ENCODE assay signal across 2 cellular contexts in the genomic region with DNA sequence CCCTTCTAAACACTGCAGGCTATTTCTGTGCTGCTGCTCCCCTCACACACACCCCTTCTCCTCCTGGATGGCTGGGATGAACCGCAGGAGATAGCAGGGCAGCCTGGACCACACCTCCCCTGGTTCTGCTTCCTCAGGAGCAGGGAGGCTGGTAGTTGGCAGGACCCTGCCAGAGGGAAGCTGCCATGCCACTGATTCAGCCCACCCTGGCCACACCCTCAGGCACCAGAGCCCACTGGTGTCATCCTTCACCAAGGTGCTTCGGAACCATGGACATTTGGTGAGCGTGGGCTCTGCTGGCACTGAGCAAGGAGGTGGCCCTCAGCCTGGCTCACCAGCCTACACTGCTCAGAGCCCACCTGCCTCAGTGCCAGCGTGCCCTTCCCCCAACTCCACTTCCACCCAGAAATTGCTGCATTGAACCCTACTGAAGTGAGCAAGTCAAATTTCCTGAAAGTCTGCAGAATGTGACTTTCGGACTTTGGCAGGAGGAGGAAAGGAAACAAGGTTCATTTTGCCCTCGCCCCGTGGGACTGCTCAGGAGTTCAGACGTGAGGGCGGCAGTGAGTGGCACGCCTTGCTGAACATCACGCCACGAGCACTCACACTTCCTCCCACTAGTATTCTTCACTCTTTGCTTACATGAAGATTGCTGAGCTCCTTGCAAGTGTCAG.
TF ChIP-seq lines count a peak whose summit lies in the region.

No MANE protein-coding gene starts in this region.

TF ChIP-seq in GM23338, 12 proteins besides CTCF, POLR2A, EP300 and RAD21 (continues in another document):
- no peak for TF ChIP-seq JUNB (IDR thresholded peaks at IDR 0.05; ENCODE audit: unreplicated experiment)
- no peak for TF ChIP-seq EZH2phosphoT487 (IDR thresholded peaks at IDR 0.05; ENCODE audit: unreplicated experiment)
- TF ChIP-seq, protein P1, sequence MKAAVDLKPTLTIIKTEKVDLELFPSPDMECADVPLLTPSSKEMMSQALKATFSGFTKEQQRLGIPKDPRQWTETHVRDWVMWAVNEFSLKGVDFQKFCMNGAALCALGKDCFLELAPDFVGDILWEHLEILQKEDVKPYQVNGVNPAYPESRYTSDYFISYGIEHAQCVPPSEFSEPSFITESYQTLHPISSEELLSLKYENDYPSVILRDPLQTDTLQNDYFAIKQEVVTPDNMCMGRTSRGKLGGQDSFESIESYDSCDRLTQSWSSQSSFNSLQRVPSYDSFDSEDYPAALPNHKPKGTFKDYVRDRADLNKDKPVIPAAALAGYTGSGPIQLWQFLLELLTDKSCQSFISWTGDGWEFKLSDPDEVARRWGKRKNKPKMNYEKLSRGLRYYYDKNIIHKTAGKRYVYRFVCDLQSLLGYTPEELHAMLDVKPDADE (IDR thresholded peaks at IDR 0.05) = no peak
- no peak for TF ChIP-seq STAT1 (IDR thresholded peaks at IDR 0.05; ENCODE audit: unreplicated experiment)
- no peak for TF ChIP-seq ZNF114 (CRISPR knock-in tag; IDR thresholded peaks at IDR 0.05)
- TF ChIP-seq NANOG (IDR thresholded peaks at IDR 0.05; ENCODE audit: borderline replicate concordance) = no peak
- TF ChIP-seq CREB1 (CRISPR knock-in tag; IDR thresholded peaks at IDR 0.05; ENCODE audit: low read depth) = no peak
- no peak for TF ChIP-seq POLR2AphosphoS5 (IDR thresholded peaks at IDR 0.05; ENCODE audit: low read depth)
- no peak for TF ChIP-seq ZNF331 (CRISPR knock-in tag; IDR thresholded peaks at IDR 0.05; ENCODE audit: low read depth)
- no peak for TF ChIP-seq EZH2 (IDR thresholded peaks at IDR 0.05; ENCODE audit: low read depth, unreplicated experiment)
- TF ChIP-seq, protein P2, sequence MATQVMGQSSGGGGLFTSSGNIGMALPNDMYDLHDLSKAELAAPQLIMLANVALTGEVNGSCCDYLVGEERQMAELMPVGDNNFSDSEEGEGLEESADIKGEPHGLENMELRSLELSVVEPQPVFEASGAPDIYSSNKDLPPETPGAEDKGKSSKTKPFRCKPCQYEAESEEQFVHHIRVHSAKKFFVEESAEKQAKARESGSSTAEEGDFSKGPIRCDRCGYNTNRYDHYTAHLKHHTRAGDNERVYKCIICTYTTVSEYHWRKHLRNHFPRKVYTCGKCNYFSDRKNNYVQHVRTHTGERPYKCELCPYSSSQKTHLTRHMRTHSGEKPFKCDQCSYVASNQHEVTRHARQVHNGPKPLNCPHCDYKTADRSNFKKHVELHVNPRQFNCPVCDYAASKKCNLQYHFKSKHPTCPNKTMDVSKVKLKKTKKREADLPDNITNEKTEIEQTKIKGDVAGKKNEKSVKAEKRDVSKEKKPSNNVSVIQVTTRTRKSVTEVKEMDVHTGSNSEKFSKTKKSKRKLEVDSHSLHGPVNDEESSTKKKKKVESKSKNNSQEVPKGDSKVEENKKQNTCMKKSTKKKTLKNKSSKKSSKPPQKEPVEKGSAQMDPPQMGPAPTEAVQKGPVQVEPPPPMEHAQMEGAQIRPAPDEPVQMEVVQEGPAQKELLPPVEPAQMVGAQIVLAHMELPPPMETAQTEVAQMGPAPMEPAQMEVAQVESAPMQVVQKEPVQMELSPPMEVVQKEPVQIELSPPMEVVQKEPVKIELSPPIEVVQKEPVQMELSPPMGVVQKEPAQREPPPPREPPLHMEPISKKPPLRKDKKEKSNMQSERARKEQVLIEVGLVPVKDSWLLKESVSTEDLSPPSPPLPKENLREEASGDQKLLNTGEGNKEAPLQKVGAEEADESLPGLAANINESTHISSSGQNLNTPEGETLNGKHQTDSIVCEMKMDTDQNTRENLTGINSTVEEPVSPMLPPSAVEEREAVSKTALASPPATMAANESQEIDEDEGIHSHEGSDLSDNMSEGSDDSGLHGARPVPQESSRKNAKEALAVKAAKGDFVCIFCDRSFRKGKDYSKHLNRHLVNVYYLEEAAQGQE (IDR thresholded peaks at IDR 0.05; ENCODE audit: unreplicated experiment) = no peak

TF ChIP-seq in GM12878, 131 proteins besides CTCF, POLR2A, EP300 and RAD21:
- TF ChIP-seq PAX5 (IDR thresholded peaks at IDR 0.05; ENCODE audit: borderline replicate concordance, low read depth, low read length) = peak; percentile 57; the same call in 1 of the 2 replicates
- TF ChIP-seq, protein P3, sequence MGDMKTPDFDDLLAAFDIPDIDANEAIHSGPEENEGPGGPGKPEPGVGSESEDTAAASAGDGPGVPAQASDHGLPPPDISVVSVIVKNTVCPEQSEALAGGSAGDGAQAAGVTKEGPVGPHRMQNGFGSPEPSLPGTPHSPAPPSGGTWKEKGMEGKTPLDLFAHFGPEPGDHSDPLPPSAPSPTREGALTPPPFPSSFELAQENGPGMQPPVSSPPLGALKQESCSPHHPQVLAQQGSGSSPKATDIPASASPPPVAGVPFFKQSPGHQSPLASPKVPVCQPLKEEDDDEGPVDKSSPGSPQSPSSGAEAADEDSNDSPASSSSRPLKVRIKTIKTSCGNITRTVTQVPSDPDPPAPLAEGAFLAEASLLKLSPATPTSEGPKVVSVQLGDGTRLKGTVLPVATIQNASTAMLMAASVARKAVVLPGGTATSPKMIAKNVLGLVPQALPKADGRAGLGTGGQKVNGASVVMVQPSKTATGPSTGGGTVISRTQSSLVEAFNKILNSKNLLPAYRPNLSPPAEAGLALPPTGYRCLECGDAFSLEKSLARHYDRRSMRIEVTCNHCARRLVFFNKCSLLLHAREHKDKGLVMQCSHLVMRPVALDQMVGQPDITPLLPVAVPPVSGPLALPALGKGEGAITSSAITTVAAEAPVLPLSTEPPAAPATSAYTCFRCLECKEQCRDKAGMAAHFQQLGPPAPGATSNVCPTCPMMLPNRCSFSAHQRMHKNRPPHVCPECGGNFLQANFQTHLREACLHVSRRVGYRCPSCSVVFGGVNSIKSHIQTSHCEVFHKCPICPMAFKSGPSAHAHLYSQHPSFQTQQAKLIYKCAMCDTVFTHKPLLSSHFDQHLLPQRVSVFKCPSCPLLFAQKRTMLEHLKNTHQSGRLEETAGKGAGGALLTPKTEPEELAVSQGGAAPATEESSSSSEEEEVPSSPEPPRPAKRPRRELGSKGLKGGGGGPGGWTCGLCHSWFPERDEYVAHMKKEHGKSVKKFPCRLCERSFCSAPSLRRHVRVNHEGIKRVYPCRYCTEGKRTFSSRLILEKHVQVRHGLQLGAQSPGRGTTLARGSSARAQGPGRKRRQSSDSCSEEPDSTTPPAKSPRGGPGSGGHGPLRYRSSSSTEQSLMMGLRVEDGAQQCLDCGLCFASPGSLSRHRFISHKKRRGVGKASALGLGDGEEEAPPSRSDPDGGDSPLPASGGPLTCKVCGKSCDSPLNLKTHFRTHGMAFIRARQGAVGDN (IDR thresholded peaks at IDR 0.05) = peak; percentile 99
- TF ChIP-seq, protein P4, sequence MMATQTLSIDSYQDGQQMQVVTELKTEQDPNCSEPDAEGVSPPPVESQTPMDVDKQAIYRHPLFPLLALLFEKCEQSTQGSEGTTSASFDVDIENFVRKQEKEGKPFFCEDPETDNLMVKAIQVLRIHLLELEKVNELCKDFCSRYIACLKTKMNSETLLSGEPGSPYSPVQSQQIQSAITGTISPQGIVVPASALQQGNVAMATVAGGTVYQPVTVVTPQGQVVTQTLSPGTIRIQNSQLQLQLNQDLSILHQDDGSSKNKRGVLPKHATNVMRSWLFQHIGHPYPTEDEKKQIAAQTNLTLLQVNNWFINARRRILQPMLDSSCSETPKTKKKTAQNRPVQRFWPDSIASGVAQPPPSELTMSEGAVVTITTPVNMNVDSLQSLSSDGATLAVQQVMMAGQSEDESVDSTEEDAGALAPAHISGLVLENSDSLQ (IDR thresholded peaks at IDR 0.05) = peak; percentile 57; the same call in 1 of the 2 replicates
- TF ChIP-seq MEF2A (IDR thresholded peaks at IDR 0.05; ENCODE audit: insufficient read depth, low read depth, low read length) = no peak
- peak; percentile 72 to 83 for TF ChIP-seq BHLHE40 (IDR thresholded peaks at IDR 0.05; ENCODE audit: borderline replicate concordance in 1 of 2, low read depth in 2 of 2, low read length in 1 of 2)
- TF ChIP-seq IRF4 (IDR thresholded peaks at IDR 0.05; ENCODE audit: low read depth, low read length) = no peak
- no peak for TF ChIP-seq PAX8 (IDR thresholded peaks at IDR 0.05)
- peak in 1 of 2 experiments; percentile 8; a peak in 2 of 4 replicates for TF ChIP-seq IKZF2 (IDR thresholded peaks at IDR 0.05)
- TF ChIP-seq RELB (IDR thresholded peaks at IDR 0.05; ENCODE audit: low read depth) = peak; percentile 50; the same call in 1 of the 2 replicates
- TF ChIP-seq SPI1 (IDR thresholded peaks at IDR 0.05; ENCODE audit: borderline replicate concordance, insufficient read depth, low read depth, low read length) = peak; percentile 65
- TF ChIP-seq DPF2 (IDR thresholded peaks at IDR 0.05) = peak; percentile 50; the same call in 1 of the 2 replicates
- TF ChIP-seq MEF2B (IDR thresholded peaks at IDR 0.05; ENCODE audit: partially characterized antibody, poor library complexity, severe bottlenecking) = peak; percentile 47
- TF ChIP-seq JUNB (IDR thresholded peaks at IDR 0.05) = no peak
- 0 out of 2 replicates have a peak, but pooled peaks have one; percentile 51 for TF ChIP-seq GATAD2B (conservative IDR thresholded peaks at IDR 0.05; ENCODE audit: low read depth)
- no peak for TF ChIP-seq KDM1A (IDR thresholded peaks at IDR 0.05; ENCODE audit: borderline replicate concordance)
- peak; percentile 49; the same call in 1 of the 2 replicates for TF ChIP-seq NBN (IDR thresholded peaks at IDR 0.05)
- TF ChIP-seq, protein P5, sequence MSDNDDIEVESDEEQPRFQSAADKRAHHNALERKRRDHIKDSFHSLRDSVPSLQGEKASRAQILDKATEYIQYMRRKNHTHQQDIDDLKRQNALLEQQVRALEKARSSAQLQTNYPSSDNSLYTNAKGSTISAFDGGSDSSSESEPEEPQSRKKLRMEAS (IDR thresholded peaks at IDR 0.05; ENCODE audit: low read depth, low read length) = peak; percentile 89
